20 cellular contexts compared by ENCODE assay signal in genomic region chr20:13401596-13401995, GRCh38.
A peak's percentile ranks its signal among the peaks of the same experiment; 100 is the strongest.
DNase-seq lines count a peak whose midpoint lies in the region; ATAC-seq and TF ChIP-seq lines count a peak whose summit lies in the region.
"Had no signal": no experiment of that assay in that cellular context is flagged by ENCODE, and none has a peak within 500 bp of the region (broad histone marks: within the 10 kb centered on the region; RNA-seq: fewer than 3 reads in every experiment).

No MANE protein-coding gene starts in this region.

- TF ChIP-seq CTCF in A673 (conservative IDR thresholded peaks at IDR 0.05; ENCODE audit: low read depth, low read length), result no peak

- ATAC-seq in left ventricle myocardium superior, result no peak
- ATAC-seq: GM23338, HCT116 had no signal

- WGBS in GM23248 (ENCODE audit: low coverage in 1 of 2, low lambda C conversion rate in 2 of 2, missing lambda C conversion rate in 2 of 2), 2 experiments, result 44 to 59% methylated on average over 1 of the region's 1 CpG

- no peaks in the 10 kb centered on the region for H4K20me1 ChIP-seq in GM23248 (ENCODE audit: insufficient read depth)

- H3K9me2 ChIP-seq in GM23248 (ENCODE audit: insufficient read depth), result no peaks in the 10 kb centered on the region

- CTCF ChIA-PET in A673 (lab: Charles Lee), result no interaction called here

- in situ Hi-C loops in GM23248 (cut with MboI), result no loop called here

- no peak overlapping the region for H2AFZ ChIP-seq in GM23248
- H2AFZ ChIP-seq: GM23338 had no signal

- intact Hi-C loops in A673 (cut with micrococcal nuclease; ENCODE audit: unreplicated experiment) (no loop called here), left ventricle myocardium superior (cut with micrococcal nuclease) (no loop called here)

- no peak overlapping the region for H3K4me3 ChIP-seq in A673 (ENCODE audit: low read depth, low read length, poor library complexity, severe bottlenecking)
- no peak overlapping the region for H3K4me3 ChIP-seq in GM23248
- H3K4me3 ChIP-seq: GM23338 had no signal

- H3K4me1 ChIP-seq in A673 (ENCODE audit: insufficient read depth, low read length, poor library complexity, severe bottlenecking) (peaks cover 33% of the 10 kb centered on the region), GM23248 (ENCODE audit: insufficient read depth) (peaks cover 18% of the 10 kb centered on the region)

- BruUV-seq in A673 (replicated peaks; lab: Mats Ljungman, UMichigan), result no TSS peak

- H3K9ac ChIP-seq in GM23248, result no peak overlapping the region

- H3K79me2 ChIP-seq in GM23248 (ENCODE audit: insufficient read depth), result no peaks in the 10 kb centered on the region

- H3K9me3 ChIP-seq in A673 (ENCODE audit: low read depth, low read length, poor library complexity, severe bottlenecking), result no peaks in the 10 kb centered on the region
- H3K9me3 ChIP-seq in GM23248 (ENCODE audit: low read depth), result no peaks in the 10 kb centered on the region

- H3K27ac ChIP-seq in A673 (ENCODE audit: low read depth, low read length, poor library complexity, severe bottlenecking) (no peak overlapping the region), GM23248 (no peak overlapping the region)

- DNase-seq in A673 (ENCODE audit: low spot score), result peak; percentile 28
- peak; percentile 7 for DNase-seq in GM23248
- DNase-seq in dermis blood vessel endothelial cell, result peak; percentile 9
- peak; percentile 55 for DNase-seq in kidney glomerular epithelial cell (lab: John Stamatoyannopoulos, UW)
- DNase-seq in left ventricle myocardium superior, result no peak
- DNase-seq in iPS-NIHi7 (ENCODE audit: extremely low spot score), result no peak
- no peak for DNase-seq in DMS114 treated with DMSO at 0.1 percent for 48 hours (lab: John Stamatoyannopoulos, UW; ENCODE audit: unreplicated experiment)
- DNase-seq: ACHN; C1 segment of cervical spinal cord; CD8-positive, alpha-beta memory T cell; DND-41; GF-D8; Kasumi-1; NCI-H1105; NCI-H1694; NCI-H774; OCI-M1; RPMI8226 had no signal

- H3F3A ChIP-seq in GM23248 (ENCODE audit: insufficient read depth), result peaks cover 16% of the 10 kb centered on the region

- H3K36me3 ChIP-seq in A673 (ENCODE audit: insufficient read depth, low read length, poor library complexity, severe bottlenecking) (no peaks in the 10 kb centered on the region), GM23248 (ENCODE audit: low read depth) (no peaks in the 10 kb centered on the region)

- no peaks in the 10 kb centered on the region for H3K27me3 ChIP-seq in A673 (replicated peaks; ENCODE audit: insufficient read depth, low read depth, low read length, poor library complexity)
- no peaks in the 10 kb centered on the region for H3K27me3 ChIP-seq in GM23248 (replicated peaks; ENCODE audit: insufficient read depth)

- H3K4me2 ChIP-seq in GM23248 (ENCODE audit: unreplicated experiment), result no peak overlapping the region
- H3K4me2 ChIP-seq: GM23338 had no signal

- POLR2A ChIA-PET in A673 (lab: Charles Lee; ENCODE audit: low non-redundant PET), result no interaction called here

Comparison
In these comparisons a context has a peak if more than half of its experiments do, and no peak if none do; other contexts are left out.
1. DNase-seq: peak in A673 (single experiment), GM23248 (single experiment), dermis blood vessel endothelial cell (single experiment) and kidney glomerular epithelial cell (single experiment); none in left ventricle myocardium superior (single experiment), iPS-NIHi7 (single experiment) and DMS114 treated with DMSO at 0.1 percent for 48 hours (single experiment).